Comparison of ENCODE assay signal across 1 cellular context in the genomic region with DNA sequence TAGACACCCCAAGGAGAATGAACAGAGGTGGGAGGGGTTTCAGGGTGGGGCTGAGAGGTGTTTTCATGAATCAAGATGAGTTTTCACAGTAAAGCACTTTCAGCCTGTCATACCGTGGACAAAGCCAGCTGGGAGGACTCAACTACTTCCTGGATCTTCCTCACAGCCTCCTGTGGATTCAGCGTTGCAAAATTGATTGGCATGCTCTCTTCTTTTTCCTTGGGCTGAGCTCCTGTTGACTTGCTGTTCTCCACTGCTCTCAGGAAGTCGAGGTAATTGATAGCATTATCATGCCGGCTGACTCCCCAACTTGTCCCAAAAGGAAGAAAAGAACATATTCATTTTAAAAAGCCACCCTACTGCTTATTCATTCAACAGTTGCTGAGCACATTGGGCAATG.
TF ChIP-seq lines count a peak whose summit lies in the region.

No MANE protein-coding gene starts in this region.

TF ChIP-seq in GM23338, 12 proteins besides CTCF, POLR2A, EP300 and RAD21 (continued from another document):
- TF ChIP-seq, protein P1, sequence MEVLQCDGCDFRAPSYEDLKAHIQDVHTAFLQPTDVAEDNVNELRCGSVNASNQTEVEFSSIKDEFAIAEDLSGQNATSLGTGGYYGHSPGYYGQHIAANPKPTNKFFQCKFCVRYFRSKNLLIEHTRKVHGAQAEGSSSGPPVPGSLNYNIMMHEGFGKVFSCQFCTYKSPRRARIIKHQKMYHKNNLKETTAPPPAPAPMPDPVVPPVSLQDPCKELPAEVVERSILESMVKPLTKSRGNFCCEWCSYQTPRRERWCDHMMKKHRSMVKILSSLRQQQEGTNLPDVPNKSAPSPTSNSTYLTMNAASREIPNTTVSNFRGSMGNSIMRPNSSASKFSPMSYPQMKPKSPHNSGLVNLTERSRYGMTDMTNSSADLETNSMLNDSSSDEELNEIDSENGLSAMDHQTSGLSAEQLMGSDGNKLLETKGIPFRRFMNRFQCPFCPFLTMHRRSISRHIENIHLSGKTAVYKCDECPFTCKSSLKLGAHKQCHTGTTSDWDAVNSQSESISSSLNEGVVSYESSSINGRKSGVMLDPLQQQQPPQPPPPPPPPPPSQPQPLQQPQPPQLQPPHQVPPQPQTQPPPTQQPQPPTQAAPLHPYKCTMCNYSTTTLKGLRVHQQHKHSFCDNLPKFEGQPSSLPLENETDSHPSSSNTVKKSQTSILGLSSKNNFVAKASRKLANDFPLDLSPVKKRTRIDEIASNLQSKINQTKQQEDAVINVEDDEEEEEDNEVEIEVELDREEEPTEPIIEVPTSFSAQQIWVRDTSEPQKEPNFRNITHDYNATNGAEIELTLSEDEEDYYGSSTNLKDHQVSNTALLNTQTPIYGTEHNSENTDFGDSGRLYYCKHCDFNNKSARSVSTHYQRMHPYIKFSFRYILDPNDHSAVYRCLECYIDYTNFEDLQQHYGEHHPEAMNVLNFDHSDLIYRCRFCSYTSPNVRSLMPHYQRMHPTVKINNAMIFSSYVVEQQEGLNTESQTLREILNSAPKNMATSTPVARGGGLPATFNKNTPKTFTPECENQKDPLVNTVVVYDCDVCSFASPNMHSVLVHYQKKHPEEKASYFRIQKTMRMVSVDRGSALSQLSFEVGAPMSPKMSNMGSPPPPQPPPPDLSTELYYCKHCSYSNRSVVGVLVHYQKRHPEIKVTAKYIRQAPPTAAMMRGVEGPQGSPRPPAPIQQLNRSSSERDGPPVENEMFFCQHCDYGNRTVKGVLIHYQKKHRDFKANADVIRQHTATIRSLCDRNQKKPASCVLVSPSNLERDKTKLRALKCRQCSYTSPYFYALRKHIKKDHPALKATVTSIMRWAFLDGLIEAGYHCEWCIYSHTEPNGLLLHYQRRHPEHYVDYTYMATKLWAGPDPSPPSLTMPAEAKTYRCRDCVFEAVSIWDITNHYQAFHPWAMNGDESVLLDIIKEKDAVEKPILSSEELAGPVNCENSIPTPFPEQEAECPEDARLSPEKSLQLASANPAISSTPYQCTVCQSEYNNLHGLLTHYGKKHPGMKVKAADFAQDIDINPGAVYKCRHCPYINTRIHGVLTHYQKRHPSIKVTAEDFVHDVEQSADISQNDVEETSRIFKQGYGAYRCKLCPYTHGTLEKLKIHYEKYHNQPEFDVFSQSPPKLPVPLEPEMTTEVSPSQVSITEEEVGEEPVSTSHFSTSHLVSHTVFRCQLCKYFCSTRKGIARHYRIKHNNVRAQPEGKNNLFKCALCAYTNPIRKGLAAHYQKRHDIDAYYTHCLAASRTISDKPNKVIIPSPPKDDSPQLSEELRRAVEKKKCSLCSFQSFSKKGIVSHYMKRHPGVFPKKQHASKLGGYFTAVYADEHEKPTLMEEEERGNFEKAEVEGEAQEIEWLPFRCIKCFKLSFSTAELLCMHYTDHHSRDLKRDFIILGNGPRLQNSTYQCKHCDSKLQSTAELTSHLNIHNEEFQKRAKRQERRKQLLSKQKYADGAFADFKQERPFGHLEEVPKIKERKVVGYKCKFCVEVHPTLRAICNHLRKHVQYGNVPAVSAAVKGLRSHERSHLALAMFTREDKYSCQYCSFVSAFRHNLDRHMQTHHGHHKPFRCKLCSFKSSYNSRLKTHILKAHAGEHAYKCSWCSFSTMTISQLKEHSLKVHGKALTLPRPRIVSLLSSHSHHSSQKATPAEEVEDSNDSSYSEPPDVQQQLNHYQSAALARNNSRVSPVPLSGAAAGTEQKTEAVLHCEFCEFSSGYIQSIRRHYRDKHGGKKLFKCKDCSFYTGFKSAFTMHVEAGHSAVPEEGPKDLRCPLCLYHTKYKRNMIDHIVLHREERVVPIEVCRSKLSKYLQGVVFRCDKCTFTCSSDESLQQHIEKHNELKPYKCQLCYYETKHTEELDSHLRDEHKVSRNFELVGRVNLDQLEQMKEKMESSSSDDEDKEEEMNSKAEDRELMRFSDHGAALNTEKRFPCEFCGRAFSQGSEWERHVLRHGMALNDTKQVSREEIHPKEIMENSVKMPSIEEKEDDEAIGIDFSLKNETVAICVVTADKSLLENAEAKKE (CRISPR knock-in tag; IDR thresholded peaks at IDR 0.05) = no peak
- no peak for TF ChIP-seq ZNF331 (CRISPR knock-in tag; IDR thresholded peaks at IDR 0.05; ENCODE audit: low read depth)
- no peak for TF ChIP-seq STAT1 (IDR thresholded peaks at IDR 0.05; ENCODE audit: unreplicated experiment)
- no peak for TF ChIP-seq EZH2 (IDR thresholded peaks at IDR 0.05; ENCODE audit: low read depth, unreplicated experiment)
- no peak for TF ChIP-seq EZH2phosphoT487 (IDR thresholded peaks at IDR 0.05; ENCODE audit: unreplicated experiment)
- TF ChIP-seq, protein P2, sequence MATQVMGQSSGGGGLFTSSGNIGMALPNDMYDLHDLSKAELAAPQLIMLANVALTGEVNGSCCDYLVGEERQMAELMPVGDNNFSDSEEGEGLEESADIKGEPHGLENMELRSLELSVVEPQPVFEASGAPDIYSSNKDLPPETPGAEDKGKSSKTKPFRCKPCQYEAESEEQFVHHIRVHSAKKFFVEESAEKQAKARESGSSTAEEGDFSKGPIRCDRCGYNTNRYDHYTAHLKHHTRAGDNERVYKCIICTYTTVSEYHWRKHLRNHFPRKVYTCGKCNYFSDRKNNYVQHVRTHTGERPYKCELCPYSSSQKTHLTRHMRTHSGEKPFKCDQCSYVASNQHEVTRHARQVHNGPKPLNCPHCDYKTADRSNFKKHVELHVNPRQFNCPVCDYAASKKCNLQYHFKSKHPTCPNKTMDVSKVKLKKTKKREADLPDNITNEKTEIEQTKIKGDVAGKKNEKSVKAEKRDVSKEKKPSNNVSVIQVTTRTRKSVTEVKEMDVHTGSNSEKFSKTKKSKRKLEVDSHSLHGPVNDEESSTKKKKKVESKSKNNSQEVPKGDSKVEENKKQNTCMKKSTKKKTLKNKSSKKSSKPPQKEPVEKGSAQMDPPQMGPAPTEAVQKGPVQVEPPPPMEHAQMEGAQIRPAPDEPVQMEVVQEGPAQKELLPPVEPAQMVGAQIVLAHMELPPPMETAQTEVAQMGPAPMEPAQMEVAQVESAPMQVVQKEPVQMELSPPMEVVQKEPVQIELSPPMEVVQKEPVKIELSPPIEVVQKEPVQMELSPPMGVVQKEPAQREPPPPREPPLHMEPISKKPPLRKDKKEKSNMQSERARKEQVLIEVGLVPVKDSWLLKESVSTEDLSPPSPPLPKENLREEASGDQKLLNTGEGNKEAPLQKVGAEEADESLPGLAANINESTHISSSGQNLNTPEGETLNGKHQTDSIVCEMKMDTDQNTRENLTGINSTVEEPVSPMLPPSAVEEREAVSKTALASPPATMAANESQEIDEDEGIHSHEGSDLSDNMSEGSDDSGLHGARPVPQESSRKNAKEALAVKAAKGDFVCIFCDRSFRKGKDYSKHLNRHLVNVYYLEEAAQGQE (IDR thresholded peaks at IDR 0.05; ENCODE audit: unreplicated experiment) = no peak
